ENCODE assay signal across 26 cellular contexts in the genomic region with DNA sequence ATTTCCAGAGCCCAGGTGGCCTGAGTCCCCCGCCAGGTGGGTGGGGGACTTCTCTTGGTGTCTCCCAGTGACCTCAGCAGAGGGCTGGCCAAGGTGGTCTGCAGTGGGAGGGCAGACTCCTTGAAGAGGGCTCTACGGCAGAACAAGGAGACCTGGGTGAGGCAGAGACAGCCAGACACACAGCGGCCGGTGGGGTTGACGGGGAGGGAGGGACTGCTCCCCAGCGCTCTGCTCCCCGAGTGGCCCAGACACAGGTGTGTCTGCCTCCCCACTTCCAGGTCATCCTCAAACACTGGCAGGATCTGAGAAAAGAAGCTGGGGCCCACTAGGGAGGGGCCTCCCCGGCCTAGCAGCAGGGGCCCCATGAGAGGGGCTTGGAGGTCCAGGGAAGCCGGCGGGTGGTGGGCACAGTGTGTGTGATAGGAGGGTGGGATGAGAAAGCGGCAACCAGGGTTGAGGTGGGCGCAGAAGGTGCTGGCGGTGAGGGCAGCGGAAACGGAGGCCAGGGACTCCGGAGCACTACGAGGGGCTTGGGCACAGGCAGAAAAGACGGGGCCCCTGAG. TPM values are rescaled to one million over a fixed set of nuclear protein-coding genes. Genes with fewer than 3 reads are reported as not detected.
"Had no signal": no experiment of that assay in that cellular context is flagged by ENCODE, and none has a peak within 500 bp of the region (broad histone marks: within the 10 kb centered on the region; RNA-seq: fewer than 3 reads in every experiment).

No MANE protein-coding gene starts in this region.

- DNase-seq: immature natural killer cell; kidney; lower lobe of right lung; mesendoderm; naive B cell; natural killer cell; nephron progenitor cell; psoas muscle; right lobe of liver; stimulated activated CD4-positive, alpha-beta T cell treated with anti-CD3 and anti-CD28 coated beads, Interleukin-1b, Interleukin-23, amount 100 ng/mL, for 48 hours; stimulated activated CD4-positive, alpha-beta T cell treated with anti-CD3 and anti-CD28 coated beads, Interleukin-2, amount 100 ng/mL, for 48 hours; stimulated activated CD4-positive, alpha-beta T cell treated with anti-CD3 and anti-CD28 coated beads, Interleukin-4, amount 100 ng/mL, for 4 hours; stimulated activated CD8-positive, alpha-beta memory T cell treated with anti-CD3 and anti-CD28 coated beads, Interleukin-4, amount 100 ng/mL, for 48 hours; stimulated activated naive CD4-positive, alpha-beta T cell treated with Interleukin-2 at 50 U/mL for 16 hours; stimulated activated naive CD8-positive, alpha-beta T cell treated with anti-CD3 and anti-CD28 coated beads, Interleukin-15, amount 100 ng/mL, for 72 hours; transverse colon had no signal

- H3K27me3 ChIP-seq: right lobe of liver, vagina had no signal

- H3K9me3 ChIP-seq: heart left ventricle, lower lobe of right lung, pancreas, psoas muscle, right lobe of liver, transverse colon, upper lobe of left lung, vagina had no signal

- H3K27ac ChIP-seq: lower lobe of right lung, neural progenitor cell, pancreas, psoas muscle, right lobe of liver, transverse colon, upper lobe of left lung, vagina had no signal

- H3K9ac ChIP-seq: neural progenitor cell had no signal

- H3K4me1 ChIP-seq: lower lobe of right lung, pancreas, psoas muscle, right lobe of liver had no signal

- ATAC-seq: natural killer cell; right lobe of liver; stimulated activated memory B cell treated with anti-CD40 and anti-IgM and Interleukin-4, amounts not matched to agents 10 μg/mL and 1 μg/mL and 100 μg/mL, for 72 hours; stimulated activated naive CD8-positive, alpha-beta T cell treated with anti-CD3 and anti-CD28 coated beads, Interleukin-15, amount 100 ng/mL, for 72 hours had no signal

- H3K4me3 ChIP-seq: heart left ventricle, lower lobe of right lung, neural progenitor cell, pancreas, psoas muscle, right lobe of liver, smooth muscle cell, transverse colon, upper lobe of left lung, vagina had no signal

- H3K36me3 ChIP-seq: lower lobe of right lung, neural progenitor cell, pancreas, right lobe of liver, transverse colon, upper lobe of left lung, vagina had no signal

RNA-seq across cellular contexts. Expression of a gene that starts 42.2 kb away (rescaled TPM):
- total RNA-seq: mononuclear cell, natural killer cell, right lobe of liver, skeletal muscle tissue, urinary bladder had no signal
